ENCODE assay signal across 12 cellular contexts in genomic region chr15:87764461-87765236, GRCh38.
DNase-seq lines count a peak whose midpoint lies in the region; ATAC-seq, FAIRE-seq and TF ChIP-seq lines count a peak whose summit lies in the region.
"Had no signal": no experiment of that assay in that cellular context is flagged by ENCODE, and none has a peak within 500 bp of the region (broad histone marks: within the 10 kb centered on the region; RNA-seq: fewer than 3 reads in every experiment).

No MANE protein-coding gene starts in this region.

- H3K27ac Mint-ChIP-seq in activated T-cell treated with anti-CD3 and anti-CD28 coated beads, Interleukin-2, amount 50 U/mL, for 72 hours, result no peak overlapping the region
- H3K27ac Mint-ChIP-seq: activated B cell treated with CpG ODN at 0.5 μM for 24 hours had no signal

- no peaks in the 10 kb centered on the region for H3K27me3 Mint-ChIP-seq in activated T-cell treated with anti-CD3 and anti-CD28 coated beads, Interleukin-2, amount 50 U/mL, for 72 hours (ENCODE audit: low read depth)
- H3K27me3 Mint-ChIP-seq: activated B cell treated with CpG ODN at 0.5 μM for 24 hours had no signal

- peak; percentile 27 for ATAC-seq in body of pancreas
- no peak for ATAC-seq in HG03442 (IDR thresholded peaks at IDR 0.05; ENCODE audit: unreplicated experiment)
- ATAC-seq in activated T-cell treated with anti-CD3 and anti-CD28 coated beads, Interleukin-2, amount 50 U/mL, for 72 hours (replicated peaks in 1 of 2), result no peak

- WGBS in body of pancreas, 2 donors, result 44 to 56% methylated on average over 4 of the region's 4 CpGs

- no peak for FAIRE-seq in frontal cortex (lab: Jason Lieb, UNC)

- H3K27ac ChIP-seq in body of pancreas, result no peak overlapping the region
- H3K27ac ChIP-seq: dorsolateral prefrontal cortex, neutrophil, testis had no signal

- H3K4me3 Mint-ChIP-seq in activated T-cell treated with anti-CD3 and anti-CD28 coated beads, Interleukin-2, amount 50 U/mL, for 72 hours, result no peak overlapping the region
- H3K4me3 Mint-ChIP-seq: activated B cell treated with CpG ODN at 0.5 μM for 24 hours had no signal

- intact Hi-C loops in body of pancreas (cut with DNase I), result no loop called here

- H3K27me3 ChIP-seq in body of pancreas, result no peaks in the 10 kb centered on the region
- H3K27me3 ChIP-seq: neutrophil, testis had no signal

- DNase-seq in AG20443 (ENCODE audit: low spot score), result peak; percentile 72
- peak; percentile 11 for DNase-seq in NCI-H460 (ENCODE audit: extremely low read depth, low read depth)
- no peak for DNase-seq in body of pancreas
- DNase-seq in kidney glomerular epithelial cell (lab: John Stamatoyannopoulos, UW), result peak; percentile 88
- DNase-seq in NCI-H748 treated with DMSO at 0.1 percent for 48 hours (lab: John Stamatoyannopoulos, UW), result no peak
- DNase-seq in frontal cortex (ENCODE audit: low spot score in 2 of 2), result no peak
- no peak for DNase-seq in activated T-cell treated with anti-CD3 and anti-CD28 coated beads, Interleukin-2, amount 50 U/mL, for 72 hours
- DNase-seq: activated B cell treated with CpG ODN at 0.5 μM for 24 hours, dorsolateral prefrontal cortex, testis had no signal

- H3K9me3 ChIP-seq in body of pancreas, result no peaks in the 10 kb centered on the region
- H3K9me3 ChIP-seq: neutrophil, testis had no signal

- no peak for TF ChIP-seq POLR2A in body of pancreas (IDR thresholded peaks at IDR 0.05)

- peaks cover 6% of the 10 kb centered on the region for H3K4me1 ChIP-seq in body of pancreas
- H3K4me1 ChIP-seq: testis had no signal

- TF ChIP-seq CTCF in body of pancreas (IDR thresholded peaks at IDR 0.05), result no peak

- no peaks in the 10 kb centered on the region for H3K36me3 Mint-ChIP-seq in activated T-cell treated with anti-CD3 and anti-CD28 coated beads, Interleukin-2, amount 50 U/mL, for 72 hours (ENCODE audit: insufficient read depth in 2 of 2)

- H3K4me3 ChIP-seq in body of pancreas, result no peak overlapping the region
- H3K4me3 ChIP-seq: dorsolateral prefrontal cortex, testis had no signal

- H3K36me3 ChIP-seq in body of pancreas (replicated peaks in 1 of 2; ENCODE audit: insufficient read depth in 1 of 2, low read depth in 2 of 2), result no peaks in the 10 kb centered on the region
- H3K36me3 ChIP-seq: neutrophil had no signal

- H3K9me3 Mint-ChIP-seq in activated T-cell treated with anti-CD3 and anti-CD28 coated beads, Interleukin-2, amount 50 U/mL, for 72 hours, result peaks cover 2 to 5% of the 10 kb centered on the region in 2 donors

- H3K4me1 Mint-ChIP-seq in activated T-cell treated with anti-CD3 and anti-CD28 coated beads, Interleukin-2, amount 50 U/mL, for 72 hours (ENCODE audit: low read depth), result peaks cover 6% of the 10 kb centered on the region

Comparison
In these comparisons a context has a peak if more than half of its experiments do, and no peak if none do; other contexts are left out.
1. DNase-seq: peak in AG20443 (single experiment), NCI-H460 (single experiment) and kidney glomerular epithelial cell (single experiment); none in body of pancreas (0 of 4), NCI-H748 treated with DMSO at 0.1 percent for 48 hours (single experiment), frontal cortex (0 of 2) and activated T-cell treated with anti-CD3 and anti-CD28 coated beads, Interleukin-2, amount 50 U/mL, for 72 hours (0 of 2).